In genomic region chr22:32985899-32986772, GRCh38 we compare ENCODE assay signal across 9 cellular contexts.
A peak's percentile ranks its signal among the peaks of the same experiment; 100 is the strongest.
DNase-seq lines count a peak whose midpoint lies in the region; ATAC-seq, FAIRE-seq and TF ChIP-seq lines count a peak whose summit lies in the region.
"Had no signal": no experiment of that assay in that cellular context is flagged by ENCODE, and none has a peak within 500 bp of the region (broad histone marks: within the 10 kb centered on the region; RNA-seq: fewer than 3 reads in every experiment).

No MANE protein-coding gene starts in this region.

- FAIRE-seq in pancreas (lab: Jason Lieb, UNC) = no peak

- intact Hi-C loops in Right ventricle myocardium inferior (cut with DNase I) = loop anchor here (2.0 to 10.0 kb wide), 5 partner anchors 59 to 459 kb away; partner anchors contain the start of gene TIMP3
- intact Hi-C loops in pancreas (cut with DNase I) = no loop called here

- H3K9me3 Mint-ChIP-seq in CD4-positive, CD25-positive, alpha-beta regulatory T cell = peaks cover 0 to 2% (median 0%) of the 10 kb centered on the region in 7 donors
- no peaks in the 10 kb centered on the region for H3K9me3 Mint-ChIP-seq in activated naive CD8-positive, alpha-beta T cell treated with anti-CD3 and anti-CD28 coated beads for 36 hours

- no peaks in the 10 kb centered on the region for H3K27me3 Mint-ChIP-seq in CD4-positive, CD25-positive, alpha-beta regulatory T cell
- peaks cover 6% of the 10 kb centered on the region for H3K27me3 Mint-ChIP-seq in activated naive CD8-positive, alpha-beta T cell treated with anti-CD3 and anti-CD28 coated beads for 36 hours
- H3K27me3 Mint-ChIP-seq: IgD-negative memory B cell had no signal

- no peaks in the 10 kb centered on the region for H3K36me3 ChIP-seq in CD4-positive, CD25-positive, alpha-beta regulatory T cell (ENCODE audit: control insufficient read depth, insufficient read depth, low read length)
- H3K36me3 ChIP-seq in pancreas = no peaks in the 10 kb centered on the region

- no peak overlapping the region for H3K4me3 ChIP-seq in CD4-positive, CD25-positive, alpha-beta regulatory T cell (ENCODE audit: low read depth, low read length)
- H3K4me3 ChIP-seq in pancreas = no peak overlapping the region

- no peaks in the 10 kb centered on the region for H3K4me1 Mint-ChIP-seq in CD4-positive, CD25-positive, alpha-beta regulatory T cell
- H3K4me1 Mint-ChIP-seq in activated naive CD8-positive, alpha-beta T cell treated with anti-CD3 and anti-CD28 coated beads for 36 hours = no peaks in the 10 kb centered on the region
- H3K4me1 Mint-ChIP-seq: IgD-negative memory B cell had no signal

- no peaks in the 10 kb centered on the region for H3K27me3 ChIP-seq in CD4-positive, CD25-positive, alpha-beta regulatory T cell (ENCODE audit: control insufficient read depth, insufficient read depth, low read length)
- peaks cover 0 to 3% (median 0%) of the 10 kb centered on the region in 4 donors for H3K27me3 ChIP-seq in pancreas

- 30 to 37% methylated on average over 16 of the region's 16 CpGs for WGBS in pancreas, 2 donors

- H3K27ac ChIP-seq in CD4-positive, CD25-positive, alpha-beta regulatory T cell (ENCODE audit: insufficient read depth, low read length, poor library complexity, severe bottlenecking) = no peak overlapping the region
- no peak overlapping the region for H3K27ac ChIP-seq in pancreas

- peak; percentile 54 to 77 (median 65) for TF ChIP-seq CTCF in pancreas (IDR thresholded peaks at IDR 0.05)

- no peaks in the 10 kb centered on the region for H3K36me3 Mint-ChIP-seq in CD4-positive, CD25-positive, alpha-beta regulatory T cell
- no peaks in the 10 kb centered on the region for H3K36me3 Mint-ChIP-seq in activated naive CD8-positive, alpha-beta T cell treated with anti-CD3 and anti-CD28 coated beads for 36 hours
- H3K36me3 Mint-ChIP-seq: IgD-negative memory B cell had no signal

- no peak overlapping the region for H3K27ac Mint-ChIP-seq in CD4-positive, CD25-positive, alpha-beta regulatory T cell
- no peak overlapping the region for H3K27ac Mint-ChIP-seq in activated naive CD8-positive, alpha-beta T cell treated with anti-CD3 and anti-CD28 coated beads for 36 hours
- H3K27ac Mint-ChIP-seq: IgD-negative memory B cell had no signal

- DNase-seq in CD4-positive, CD25-positive, alpha-beta regulatory T cell = peak in 2 of 3 donors; percentile 13 to 53
- DNase-seq in HK-2 (ENCODE audit: unreplicated experiment) = peak; percentile 50
- peak; percentile 90 for DNase-seq in OCI-M1 (lab: John Stamatoyannopoulos, UW)
- DNase-seq in activated naive CD8-positive, alpha-beta T cell treated with anti-CD3 and anti-CD28 coated beads for 36 hours = peak; percentile 47
- no peak for DNase-seq in Right ventricle myocardium inferior (ENCODE audit: missing footprints)
- DNase-seq in pancreas = peak in 4 of 6 donors; percentile 45 to 70 (median 49)
- DNase-seq in 8988T = no peak

- ATAC-seq in CD4-positive, CD25-positive, alpha-beta regulatory T cell (ENCODE audit: low read depth in 2 of 2) = no peak
- ATAC-seq in Right ventricle myocardium inferior (peak; percentile 96), pancreas (peak; percentile 72 to 100 (median 97)), GM19395 (IDR thresholded peaks at IDR 0.05; ENCODE audit: unreplicated experiment) (no peak)

- no peaks in the 10 kb centered on the region for H3K9me3 ChIP-seq in CD4-positive, CD25-positive, alpha-beta regulatory T cell (ENCODE audit: control insufficient read depth in 2 of 2, low read length in 2 of 2)
- H3K9me3 ChIP-seq in pancreas = no peaks in the 10 kb centered on the region

- no peaks in the 10 kb centered on the region for H3K4me1 ChIP-seq in CD4-positive, CD25-positive, alpha-beta regulatory T cell (ENCODE audit: control insufficient read depth, insufficient read depth, low read length, poor library complexity, severe bottlenecking)
- no peaks in the 10 kb centered on the region for H3K4me1 ChIP-seq in pancreas

- H3K4me3 Mint-ChIP-seq in CD4-positive, CD25-positive, alpha-beta regulatory T cell = no peak overlapping the region
- no peak overlapping the region for H3K4me3 Mint-ChIP-seq in activated naive CD8-positive, alpha-beta T cell treated with anti-CD3 and anti-CD28 coated beads for 36 hours
- H3K4me3 Mint-ChIP-seq: IgD-negative memory B cell had no signal

Comparison
In these comparisons a context has a peak if more than half of its experiments do, and no peak if none do; other contexts are left out.
1. ATAC-seq: peak in Right ventricle myocardium inferior (single experiment) and pancreas (4 of 4); none in CD4-positive, CD25-positive, alpha-beta regulatory T cell (0 of 2) and GM19395 (single experiment).
2. DNase-seq: peak in CD4-positive, CD25-positive, alpha-beta regulatory T cell (2 of 3), HK-2 (single experiment), OCI-M1 (single experiment), activated naive CD8-positive, alpha-beta T cell treated with anti-CD3 and anti-CD28 coated beads for 36 hours (single experiment) and pancreas (4 of 6); none in Right ventricle myocardium inferior (single experiment) and 8988T (single experiment).